In genomic region chr2:70214958-70215357, GRCh38 we compare ENCODE assay signal across 23 cellular contexts. TPM values are rescaled to one million over a fixed set of nuclear protein-coding genes. Genes with fewer than 3 reads are reported as not detected.
DNase-seq lines count a peak whose midpoint lies in the region; ATAC-seq and TF ChIP-seq lines count a peak whose summit lies in the region.
"Had no signal": no experiment of that assay in that cellular context is flagged by ENCODE, and none has a peak within 500 bp of the region (broad histone marks: within the 10 kb centered on the region; RNA-seq: fewer than 3 reads in every experiment).

No MANE protein-coding gene starts in this region.

- no peak for TF ChIP-seq EP300 in transverse colon (IDR thresholded peaks at IDR 0.05; ENCODE audit: low read depth)

- H3K9me3 ChIP-seq in thoracic aorta: no peaks in the 10 kb centered on the region
- H3K9me3 ChIP-seq in transverse colon: no peaks in the 10 kb centered on the region
- H3K9me3 ChIP-seq: esophagus squamous epithelium, HAP-1, pancreas, testis had no signal

- 93 to 96% methylated on average over 2 of the region's 2 CpGs for WGBS in transverse colon (ENCODE audit: low coverage in 1 of 2), 2 donors

- H3K27ac ChIP-seq in thoracic aorta (peak overlapping the region in 1 of 2 donors; percentile 56), transverse colon (no peak overlapping the region)
- H3K27ac ChIP-seq: esophagus squamous epithelium, pancreas, RWPE1, testis had no signal

- ATAC-seq in SK-N-SH treated with all-trans-retinoic acid at 6 μM for 48 hours (peak; percentile 83), thoracic aorta (ENCODE audit: insufficient number of reproducible peaks, low FRiP score, low read depth) (peak; percentile 54)
- ATAC-seq: left lobe of liver, pancreas had no signal

- no peaks in the 10 kb centered on the region for H3K27me3 ChIP-seq in thoracic aorta (replicated peaks; ENCODE audit: insufficient read depth)
- H3K27me3 ChIP-seq in transverse colon: no peaks in the 10 kb centered on the region
- H3K27me3 ChIP-seq: esophagus squamous epithelium, pancreas, testis had no signal

- TF ChIP-seq POLR2A in transverse colon (IDR thresholded peaks at IDR 0.05): no peak

- peaks cover 26% of the 10 kb centered on the region for H3K36me3 ChIP-seq in thoracic aorta
- peaks cover 0 to 68% (median 28%) of the 10 kb centered on the region in 4 donors for H3K36me3 ChIP-seq in transverse colon

- H3K4me3 ChIP-seq in fibroblast of mammary gland (ENCODE audit: control insufficient read depth, low read depth, low read length) (no peak overlapping the region), thoracic aorta (no peak overlapping the region), transverse colon (no peak overlapping the region)
- H3K4me3 ChIP-seq: esophagus squamous epithelium, HAP-1, pancreas, testis had no signal

- DNase-seq in ELR (ENCODE audit: low read depth) (peak; percentile 58), fibroblast of mammary gland (ENCODE audit: low read depth) (peak; percentile 89), thoracic aorta (ENCODE audit: low spot score) (no peak), NCI-H146 treated with DMSO at 0.1 percent for 48 hours (lab: John Stamatoyannopoulos, UW; ENCODE audit: unreplicated experiment) (no peak), transverse colon (no peak)
- no peak for DNase-seq in effector CD8-positive, alpha-beta T cell (lab: John Stamatoyannopoulos, UW)
- DNase-seq: activated CD4-positive, alpha-beta memory T cell treated with anti-CD3 and anti-CD28 coated beads for 36 hours; activated naive CD8-positive, alpha-beta T cell treated with anti-CD3 and anti-CD28 coated beads, Interleukin-2, amount 10 ng/mL, durations not matched to agents 7 days and 5 days; activated T-cell treated with anti-CD3 and anti-CD28 coated beads, Interleukin-2, amount 50 U/mL, for 24 hours; CD4-positive, alpha-beta memory T cell; central memory CD4-positive, alpha-beta T cell; DMS53; effector CD4-positive, alpha-beta T cell; esophagus squamous epithelium; NCI-H187; NCI-H446 treated with DMSO at 0.1 percent for 48 hours; pancreas; small intestine; testis had no signal

- TF ChIP-seq CTCF in fibroblast of mammary gland (conservative IDR thresholded peaks at IDR 0.05; ENCODE audit: control insufficient read depth, insufficient read depth, low read depth, low read length) (no peak), thoracic aorta (IDR thresholded peaks at IDR 0.05) (no peak), transverse colon (IDR thresholded peaks at IDR 0.05) (no peak)

- H3K4me1 ChIP-seq in thoracic aorta (ENCODE audit: control insufficient read depth in 1 of 2, low read depth in 2 of 2): peaks cover 8 to 17% of the 10 kb centered on the region in 2 donors
- no peaks in the 10 kb centered on the region for H3K4me1 ChIP-seq in transverse colon
- H3K4me1 ChIP-seq: esophagus squamous epithelium, testis had no signal

- in situ Hi-C loops in transverse colon (cut with MboI; ENCODE audit: low pct_ligation_motif_present in 1 of 4, low pct_unique_long_range_greater_than_20kb in 1 of 4, low sequenced_read_pairs in 3 of 4): no loop called here

- intact Hi-C loops in transverse colon (cut with DNase I; ENCODE audit: low total_unique reads): no loop called here

TF ChIP-seq in SK-N-SH treated with all-trans-retinoic acid at 6 μM for 48 hours, 23 proteins besides CTCF, POLR2A, EP300 and RAD21:
- TF ChIP-seq PPARA (CRISPR knock-in tag; IDR thresholded peaks at IDR 0.05; ENCODE audit: borderline replicate concordance) (no peak), RARB (CRISPR knock-in tag; IDR thresholded peaks at IDR 0.05) (no peak), TOX (CRISPR knock-in tag; IDR thresholded peaks at IDR 0.05; ENCODE audit: borderline replicate concordance) (no peak), ZC3H10 (CRISPR knock-in tag; IDR thresholded peaks at IDR 0.05) (no peak), ZNF70 (CRISPR knock-in tag; IDR thresholded peaks at IDR 0.05) (no peak), CSDC2 (CRISPR knock-in tag; IDR thresholded peaks at IDR 0.05) (no peak), ESRRG (CRISPR knock-in tag; IDR thresholded peaks at IDR 0.05) (no peak), ZFP30 (CRISPR knock-in tag; IDR thresholded peaks at IDR 0.05) (no peak), CREB5 (CRISPR knock-in tag; IDR thresholded peaks at IDR 0.05; ENCODE audit: low read depth) (no peak), TSHZ2 (CRISPR knock-in tag; IDR thresholded peaks at IDR 0.05) (no peak), ZNF565 (CRISPR knock-in tag; conservative IDR thresholded peaks at IDR 0.05; ENCODE audit: low read depth) (no peak), ISL1 (CRISPR knock-in tag; IDR thresholded peaks at IDR 0.05) (no peak)

RNA-seq across cellular contexts. Expression of gene C2orf42, which starts 24.1 kb away (rescaled TPM):
- total RNA-seq in thoracic aorta (10 to 100 TPM; 13.7 to 25.5 TPM), transverse colon (10 to 100 TPM in 3 of 4 donors, 1 to 10 TPM in 1; 2.2 to 14.0 (median 11.1) TPM)

RNA-seq across cellular contexts. Expression of gene TIA1, which starts 33.5 kb away (rescaled TPM):
- total RNA-seq in thoracic aorta (100 to 1,000 TPM in 1 of 2 donors, 10 to 100 TPM in 1; 56.7 to 127 TPM), transverse colon (100 to 1,000 TPM in 3 of 4 donors, 10 to 100 TPM in 1; 76.4 to 156 (median 108) TPM)

RNA-seq across cellular contexts. Expression of gene PCYOX1, which starts 43.0 kb away (rescaled TPM):
- total RNA-seq in thoracic aorta (10 to 100 TPM; 54.7 to 61.5 TPM), transverse colon (10 to 100 TPM; 26.2 to 47.2 (median 41.5) TPM)

Comparison
In these comparisons a context has a peak if more than half of its experiments do, and no peak if none do; other contexts are left out.
1. DNase-seq: peak in ELR (single experiment) and fibroblast of mammary gland (single experiment); none in thoracic aorta (single experiment), effector CD8-positive, alpha-beta T cell (single experiment), NCI-H146 treated with DMSO at 0.1 percent for 48 hours (single experiment) and transverse colon (single experiment).